In genomic region chr10:96324447-96324846, GRCh38 we compare ENCODE assay signal across 1 cellular context.
TF ChIP-seq lines count a peak whose summit lies in the region.

No MANE protein-coding gene starts in this region.

TF ChIP-seq in GM23338, 12 proteins besides CTCF, POLR2A, EP300 and RAD21 (continued from another document):
- TF ChIP-seq ZNF462 (CRISPR knock-in tag; IDR thresholded peaks at IDR 0.05) = no peak
- TF ChIP-seq STAT1 (IDR thresholded peaks at IDR 0.05; ENCODE audit: unreplicated experiment) = no peak
